In genomic region chr2:15170068-15170775, GRCh38 we compare ENCODE assay signal across 11 cellular contexts.
A peak's percentile ranks its signal among the peaks of the same experiment; 100 is the strongest.
DNase-seq lines count a peak whose midpoint lies in the region; ATAC-seq and TF ChIP-seq lines count a peak whose summit lies in the region.
"Had no signal": no experiment of that assay in that cellular context is flagged by ENCODE, and none has a peak within 500 bp of the region (broad histone marks: within the 10 kb centered on the region; RNA-seq: fewer than 3 reads in every experiment).

No MANE protein-coding gene starts in this region.

- DNase-seq in AG10803 (ENCODE audit: low read depth) (peak; percentile 37), fibroblast of the aortic adventitia (ENCODE audit: low read depth) (peak; percentile 79), neural crest cell (ENCODE audit: low read depth, low spot score) (no peak)
- DNase-seq in stimulated activated naive B cell treated with anti-CD40 and anti-IgM and Interleukin-4, amounts not matched to agents 10 μg/mL and 1 μg/mL and 100 μg/mL, for 72 hours = no peak
- DNase-seq: CD4-positive, CD25-positive, alpha-beta regulatory T cell; NCI-H510A; ovary had no signal

- H3K27me3 Mint-ChIP-seq in neural crest cell (ENCODE audit: low read depth) = no peaks in the 10 kb centered on the region
- H3K27me3 Mint-ChIP-seq in stimulated activated naive B cell treated with anti-CD40 and anti-IgM and Interleukin-4, amounts not matched to agents 10 μg/mL and 1 μg/mL and 100 μg/mL, for 72 hours = no peaks in the 10 kb centered on the region
- H3K27me3 Mint-ChIP-seq: CD4-positive, CD25-positive, alpha-beta regulatory T cell had no signal

- H3K36me3 Mint-ChIP-seq in neural crest cell (ENCODE audit: low read depth) = peaks cover 4% of the 10 kb centered on the region
- H3K36me3 Mint-ChIP-seq in stimulated activated naive B cell treated with anti-CD40 and anti-IgM and Interleukin-4, amounts not matched to agents 10 μg/mL and 1 μg/mL and 100 μg/mL, for 72 hours = peaks cover 26 to 56% of the 10 kb centered on the region in 2 donors

- ATAC-seq in SK-N-SH treated with all-trans-retinoic acid at 6 μM for 48 hours = peak; percentile 68
- no peak for ATAC-seq in stimulated activated naive B cell treated with anti-CD40 and anti-IgM and Interleukin-4, amounts not matched to agents 10 μg/mL and 1 μg/mL and 100 μg/mL, for 72 hours (replicated peaks)
- ATAC-seq in HG02852 (IDR thresholded peaks at IDR 0.05; ENCODE audit: unreplicated experiment) = no peak
- ATAC-seq in HG02970 (IDR thresholded peaks at IDR 0.05; ENCODE audit: low FRiP score, unreplicated experiment) = no peak
- no peak for ATAC-seq in GM21717 (IDR thresholded peaks at IDR 0.05; ENCODE audit: unreplicated experiment)

- TF ChIP-seq CTCF in AG10803 (conservative IDR thresholded peaks at IDR 0.05; ENCODE audit: low read length) = no peak
- TF ChIP-seq CTCF in fibroblast of the aortic adventitia (IDR thresholded peaks at IDR 0.05; ENCODE audit: insufficient read depth, low read length) = no peak
- no peak for TF ChIP-seq CTCF in neural crest cell (conservative IDR thresholded peaks at IDR 0.05)

- peaks cover 27% of the 10 kb centered on the region for H3K4me1 Mint-ChIP-seq in neural crest cell
- H3K4me1 Mint-ChIP-seq in stimulated activated naive B cell treated with anti-CD40 and anti-IgM and Interleukin-4, amounts not matched to agents 10 μg/mL and 1 μg/mL and 100 μg/mL, for 72 hours = no peaks in the 10 kb centered on the region

- no peak overlapping the region for H3K4me3 Mint-ChIP-seq in neural crest cell
- no peak overlapping the region for H3K4me3 Mint-ChIP-seq in stimulated activated naive B cell treated with anti-CD40 and anti-IgM and Interleukin-4, amounts not matched to agents 10 μg/mL and 1 μg/mL and 100 μg/mL, for 72 hours
- H3K4me3 Mint-ChIP-seq: CD4-positive, CD25-positive, alpha-beta regulatory T cell had no signal

- H3K27ac Mint-ChIP-seq in neural crest cell (ENCODE audit: unreplicated experiment) = peak overlapping the region; percentile 69
- no peak overlapping the region for H3K27ac Mint-ChIP-seq in stimulated activated naive B cell treated with anti-CD40 and anti-IgM and Interleukin-4, amounts not matched to agents 10 μg/mL and 1 μg/mL and 100 μg/mL, for 72 hours
- H3K27ac Mint-ChIP-seq: CD4-positive, CD25-positive, alpha-beta regulatory T cell had no signal

- H3K4me3 ChIP-seq in AG10803 (ENCODE audit: low read length) (peak overlapping the region; percentile 26), fibroblast of the aortic adventitia (ENCODE audit: low read depth, low read length) (peak overlapping the region; percentile 49)
- H3K4me3 ChIP-seq: ovary had no signal

- H3K9me3 Mint-ChIP-seq in neural crest cell = no peaks in the 10 kb centered on the region
- no peaks in the 10 kb centered on the region for H3K9me3 Mint-ChIP-seq in stimulated activated naive B cell treated with anti-CD40 and anti-IgM and Interleukin-4, amounts not matched to agents 10 μg/mL and 1 μg/mL and 100 μg/mL, for 72 hours
- H3K9me3 Mint-ChIP-seq: CD4-positive, CD25-positive, alpha-beta regulatory T cell had no signal

TF ChIP-seq in SK-N-SH treated with all-trans-retinoic acid at 6 μM for 48 hours, 23 proteins besides CTCF, POLR2A, EP300 and RAD21:
- TF ChIP-seq ZNF70 (CRISPR knock-in tag; IDR thresholded peaks at IDR 0.05) = no peak
- no peak for TF ChIP-seq PPARA (CRISPR knock-in tag; IDR thresholded peaks at IDR 0.05; ENCODE audit: borderline replicate concordance)
- no peak for TF ChIP-seq ZC3H10 (CRISPR knock-in tag; IDR thresholded peaks at IDR 0.05)
- TF ChIP-seq TCF4 (CRISPR knock-in tag; IDR thresholded peaks at IDR 0.05; ENCODE audit: borderline replicate concordance) = no peak
- TF ChIP-seq SNAI2 (CRISPR knock-in tag; IDR thresholded peaks at IDR 0.05) = no peak
- TF ChIP-seq ZNF8 (CRISPR knock-in tag; IDR thresholded peaks at IDR 0.05) = no peak
- TF ChIP-seq POU6F1 (CRISPR knock-in tag; IDR thresholded peaks at IDR 0.05; ENCODE audit: borderline replicate concordance, low read depth) = no peak
- no peak for TF ChIP-seq RARB (CRISPR knock-in tag; IDR thresholded peaks at IDR 0.05)
- no peak for TF ChIP-seq ZFP3 (CRISPR knock-in tag; IDR thresholded peaks at IDR 0.05)

Comparison
In these comparisons a context has a peak if more than half of its experiments do, and no peak if none do; other contexts are left out.
1. DNase-seq: peak in AG10803 (single experiment) and fibroblast of the aortic adventitia (single experiment); none in neural crest cell (single experiment) and stimulated activated naive B cell treated with anti-CD40 and anti-IgM and Interleukin-4, amounts not matched to agents 10 μg/mL and 1 μg/mL and 100 μg/mL, for 72 hours (single experiment).